8 cellular contexts compared by ENCODE assay signal in genomic region chr11:12110714-12111481, GRCh38. TPM values are rescaled to one million over a fixed set of nuclear protein-coding genes. Genes with fewer than 3 reads are reported as not detected.
A peak's percentile ranks its signal among the peaks of the same experiment; 100 is the strongest.
DNase-seq lines count a peak whose midpoint lies in the region; ATAC-seq, FAIRE-seq and TF ChIP-seq lines count a peak whose summit lies in the region.

No MANE protein-coding gene starts in this region.

- intact Hi-C loops in body of pancreas (cut with DNase I) = no loop called here

- no peak for FAIRE-seq in keratinocyte (lab: Jason Lieb, UNC)

- TF ChIP-seq CTCF in AG04450 (IDR thresholded peaks at IDR 0.05; ENCODE audit: low read depth, low read length) = no peak
- TF ChIP-seq CTCF in Peyer's patch (IDR thresholded peaks at IDR 0.05) = no peak
- TF ChIP-seq CTCF in body of pancreas (IDR thresholded peaks at IDR 0.05) = no peak
- no peak for TF ChIP-seq CTCF in keratinocyte (optimal IDR thresholded peaks at IDR 0.05 in 1 of 3, IDR thresholded peaks at IDR 0.05 in 1 of 3, conservative IDR thresholded peaks at IDR 0.05 in 1 of 3; ENCODE audit: extremely low read depth in 1 of 3, insufficient read depth in 2 of 3, low read length in 3 of 3)

- H2AFZ ChIP-seq in keratinocyte (ENCODE audit: control insufficient read depth, low read length) = no peak overlapping the region

- H3K9me1 ChIP-seq in keratinocyte (ENCODE audit: control insufficient read depth, extremely low read depth, insufficient read depth, low read length) = no peaks in the 10 kb centered on the region

- DNase-seq in AG04450 (ENCODE audit: low read depth, low spot score) (no peak), Peyer's patch (peak in 1 of 3 donors; percentile 57), body of pancreas (peak; percentile 35 to 45 (median 39)), keratinocyte (ENCODE audit: low read depth, low spot score) (no peak), SKM-1 (lab: John Stamatoyannopoulos, UW; ENCODE audit: unreplicated experiment) (no peak)
- peak; percentile 11 to 23 for DNase-seq in stimulated activated CD4-positive, alpha-beta T cell treated with anti-CD3 and anti-CD28 coated beads, Interleukin-1b, Interleukin-23, amount 100 ng/mL, for 4 hours (ENCODE audit: low read depth in 2 of 2)

- peak overlapping the region; percentile 98 for H3K4me2 ChIP-seq in keratinocyte (ENCODE audit: control insufficient read depth, extremely low read depth, insufficient read depth, low read depth, low read length)

- H3K4me3 ChIP-seq in AG04450 (ENCODE audit: low read depth, low read length) = peak overlapping the region; percentile 94
- H3K4me3 ChIP-seq in Peyer's patch = peak overlapping the region; percentile 59 to 79 (median 63)
- peak overlapping the region; percentile 23 to 66 for H3K4me3 ChIP-seq in body of pancreas
- peak overlapping the region; percentile 70 to 90 (median 89) for H3K4me3 ChIP-seq in keratinocyte (ENCODE audit: control insufficient read depth in 2 of 3, extremely low read depth in 1 of 3, insufficient read depth in 2 of 3, low read depth in 1 of 3, low read length in 3 of 3)

- peaks cover 58% of the 10 kb centered on the region for H3K79me2 ChIP-seq in keratinocyte (ENCODE audit: control insufficient read depth, insufficient read depth, low read length)

- H3K4me1 ChIP-seq in Peyer's patch = peaks cover 0 to 34% (median 5%) of the 10 kb centered on the region in 4 donors
- H3K4me1 ChIP-seq in body of pancreas = peaks cover 16% of the 10 kb centered on the region
- H3K4me1 ChIP-seq in keratinocyte (ENCODE audit: control insufficient read depth, extremely low read depth, insufficient read depth, low read length) = peaks cover 45% of the 10 kb centered on the region

- H3K9ac ChIP-seq in keratinocyte (ENCODE audit: control insufficient read depth, extremely low read depth, insufficient read depth, low read length) = peak overlapping the region; percentile 97

- CTCF ChIA-PET in AG04450 (lab: Charles Lee) = interaction anchor here (0.5 kb wide), 1 partner anchor 58 kb away, joined by 3 read pairs; no protein-coding TSS in a partner anchor

- H3K36me3 ChIP-seq in Peyer's patch (no peaks in the 10 kb centered on the region), body of pancreas (replicated peaks in 1 of 2; ENCODE audit: insufficient read depth in 1 of 2, low read depth in 2 of 2) (no peaks in the 10 kb centered on the region), keratinocyte (ENCODE audit: control insufficient read depth in 2 of 2, extremely low read depth in 1 of 2, insufficient read depth in 2 of 2, low read length in 2 of 2) (peaks cover 8 to 34% of the 10 kb centered on the region in 2 experiments)

- no peaks in the 10 kb centered on the region for H3K27me3 ChIP-seq in AG04450 (ENCODE audit: control insufficient read depth, insufficient read depth, low read length)
- H3K27me3 ChIP-seq in Peyer's patch = no peaks in the 10 kb centered on the region
- H3K27me3 ChIP-seq in body of pancreas = no peaks in the 10 kb centered on the region
- H3K27me3 ChIP-seq in keratinocyte (ENCODE audit: control insufficient read depth, extremely low read depth, insufficient read depth, low read length) = no peaks in the 10 kb centered on the region

- POLR2A ChIA-PET in AG04450 (lab: Yijun Ruan, JAX) = interaction anchor here (0.8 to 2.8 kb wide), 5 partner anchors 16 to 171 kb away, joined by 3 to 16 read pairs (median 4); no protein-coding TSS in a partner anchor

- dilution Hi-C loops in keratinocyte (cut with MboI; ENCODE audit: extremely low pct_ligation_motif_present, low sequenced_read_pairs) = no loop called here

- peaks cover 22% of the 10 kb centered on the region for H4K20me1 ChIP-seq in keratinocyte (ENCODE audit: control insufficient read depth, extremely low read depth, insufficient read depth, low read length)

- TF ChIP-seq POLR2A in Peyer's patch (IDR thresholded peaks at IDR 0.05) (peak; percentile 18 to 32), body of pancreas (IDR thresholded peaks at IDR 0.05) (peak in 1 of 3 donors; percentile 6)

- WGBS in body of pancreas, 2 donors = 6 to 24% methylated on average over 7 to 65 of the region's 65 CpGs

- ATAC-seq in GM18511 (IDR thresholded peaks at IDR 0.05; ENCODE audit: unreplicated experiment) = peak; percentile 34
- ATAC-seq in HG02970 (IDR thresholded peaks at IDR 0.05; ENCODE audit: low FRiP score, unreplicated experiment) = peak; percentile 21
- ATAC-seq in body of pancreas = peak; percentile 46

- H3K27ac ChIP-seq in AG04450 (ENCODE audit: low read depth, low read length) (peak overlapping the region; percentile 57), Peyer's patch (peak overlapping the region; percentile 71 to 96 (median 86)), body of pancreas (peak overlapping the region; percentile 55 to 75 (median 66)), keratinocyte (ENCODE audit: control insufficient read depth, insufficient read depth, low read length) (peak overlapping the region; percentile 99)

- H3K9me3 ChIP-seq in AG04450 (ENCODE audit: control insufficient read depth, insufficient read depth, low read length) (no peaks in the 10 kb centered on the region; the same call in 1 of the 2 replicates), Peyer's patch (no peaks in the 10 kb centered on the region), body of pancreas (no peaks in the 10 kb centered on the region), keratinocyte (ENCODE audit: control insufficient read depth, low read depth, low read length) (no peaks in the 10 kb centered on the region)

RNA-seq across cellular contexts. Expression of gene MICAL2, which starts 0.5 kb away (rescaled TPM):
- polyA plus RNA-seq in AG04450 (2011; rRNA removed) (171 and 222 TPM in 2 replicates), keratinocyte (72.7 to 124 TPM (median 83.9 TPM) in 3 replicates)
- polyA minus RNA-seq in AG04450 (2011; rRNA and poly(A)+ RNA removed) = 389 and 460 TPM in 2 replicates
- total RNA-seq in Peyer's patch (100 to 1,000 TPM; 109 to 197 (median 183) TPM), body of pancreas (10 to 100 TPM; 16.6 to 24.4 TPM)
- 172 TPM for polyA plus RNA-seq in keratinocyte (2011; ENCODE audit: low read depth)
- polyA plus RNA-seq in keratinocyte (2011; cell fraction: cytosol; rRNA removed) = 76.6 and 79.2 TPM in 2 replicates
- polyA plus RNA-seq in keratinocyte (2011; cell fraction: nucleus; rRNA removed) = 175 and 197 TPM in 2 replicates
- polyA plus RNA-seq in keratinocyte (2012; ENCODE audit: low replicate concordance) = 52.2 and 143 TPM in 2 replicates
- polyA minus RNA-seq in keratinocyte = 218 to 406 TPM (median 316 TPM) in 3 replicates
- 176 TPM for polyA minus RNA-seq in keratinocyte (2011; cell fraction: cytosol; rRNA and poly(A)+ RNA removed)
- 292 and 558 TPM in 2 replicates for polyA minus RNA-seq in keratinocyte (2011; cell fraction: nucleus; rRNA and poly(A)+ RNA removed)

Comparison
In these comparisons a context has a peak if more than half of its experiments do, and no peak if none do; other contexts are left out.
1. DNase-seq: peak in body of pancreas (4 of 4) and stimulated activated CD4-positive, alpha-beta T cell treated with anti-CD3 and anti-CD28 coated beads, Interleukin-1b, Interleukin-23, amount 100 ng/mL, for 4 hours (2 of 2); none in AG04450 (single experiment), keratinocyte (single experiment) and SKM-1 (single experiment).
2. RNA of gene MICAL2, which starts 0.5 kb away (total RNA-seq): 109 to 197 TPM in Peyer's patch; 16.6 to 24.4 TPM in body of pancreas; every median in the first group is over 4 times any median in the second.
3. Peak in every context shown above with its lines, with median percentiles within 50 percentile points of each other: H3K27ac ChIP-seq, H3K4me3 ChIP-seq and ATAC-seq.